In the genomic region with DNA sequence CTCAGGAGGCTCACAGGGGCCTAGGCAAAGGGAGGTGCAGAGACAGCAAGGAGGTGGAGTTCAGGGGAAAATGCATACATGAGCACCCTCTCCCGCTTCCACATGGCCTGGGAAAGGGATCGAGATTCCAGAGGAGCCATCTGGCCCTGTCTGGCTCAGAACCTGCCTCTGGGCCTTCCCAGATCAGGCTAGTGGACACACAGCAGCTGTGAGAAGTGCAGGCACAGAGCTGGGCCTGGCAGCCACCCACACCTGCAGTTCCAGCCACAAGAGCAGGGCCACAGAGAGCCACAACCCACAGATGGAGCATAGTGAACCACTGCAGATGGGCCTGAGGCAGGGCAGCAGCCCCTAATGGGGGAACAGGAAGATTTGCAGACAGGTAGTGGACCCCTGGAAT, we compare ENCODE assay signal across 1 cellular context.
TF ChIP-seq lines count a peak whose summit lies in the region.

No MANE protein-coding gene starts in this region.

TF ChIP-seq in K562, 482 proteins besides CTCF, POLR2A, EP300 and RAD21 (continued from another document):
- TF ChIP-seq, protein P1, sequence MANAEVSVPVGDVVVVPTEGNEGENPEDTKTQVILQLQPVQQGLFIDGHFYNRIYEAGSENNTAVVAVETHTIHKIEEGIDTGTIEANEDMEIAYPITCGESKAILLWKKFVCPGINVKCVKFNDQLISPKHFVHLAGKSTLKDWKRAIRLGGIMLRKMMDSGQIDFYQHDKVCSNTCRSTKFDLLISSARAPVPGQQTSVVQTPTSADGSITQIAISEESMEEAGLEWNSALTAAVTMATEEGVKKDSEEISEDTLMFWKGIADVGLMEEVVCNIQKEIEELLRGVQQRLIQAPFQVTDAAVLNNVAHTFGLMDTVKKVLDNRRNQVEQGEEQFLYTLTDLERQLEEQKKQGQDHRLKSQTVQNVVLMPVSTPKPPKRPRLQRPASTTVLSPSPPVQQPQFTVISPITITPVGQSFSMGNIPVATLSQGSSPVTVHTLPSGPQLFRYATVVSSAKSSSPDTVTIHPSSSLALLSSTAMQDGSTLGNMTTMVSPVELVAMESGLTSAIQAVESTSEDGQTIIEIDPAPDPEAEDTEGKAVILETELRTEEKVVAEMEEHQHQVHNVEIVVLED (CRISPR knock-in tag; IDR thresholded peaks at IDR 0.05): no peak
